ENCODE assay signal across 11 cellular contexts in the genomic region with DNA sequence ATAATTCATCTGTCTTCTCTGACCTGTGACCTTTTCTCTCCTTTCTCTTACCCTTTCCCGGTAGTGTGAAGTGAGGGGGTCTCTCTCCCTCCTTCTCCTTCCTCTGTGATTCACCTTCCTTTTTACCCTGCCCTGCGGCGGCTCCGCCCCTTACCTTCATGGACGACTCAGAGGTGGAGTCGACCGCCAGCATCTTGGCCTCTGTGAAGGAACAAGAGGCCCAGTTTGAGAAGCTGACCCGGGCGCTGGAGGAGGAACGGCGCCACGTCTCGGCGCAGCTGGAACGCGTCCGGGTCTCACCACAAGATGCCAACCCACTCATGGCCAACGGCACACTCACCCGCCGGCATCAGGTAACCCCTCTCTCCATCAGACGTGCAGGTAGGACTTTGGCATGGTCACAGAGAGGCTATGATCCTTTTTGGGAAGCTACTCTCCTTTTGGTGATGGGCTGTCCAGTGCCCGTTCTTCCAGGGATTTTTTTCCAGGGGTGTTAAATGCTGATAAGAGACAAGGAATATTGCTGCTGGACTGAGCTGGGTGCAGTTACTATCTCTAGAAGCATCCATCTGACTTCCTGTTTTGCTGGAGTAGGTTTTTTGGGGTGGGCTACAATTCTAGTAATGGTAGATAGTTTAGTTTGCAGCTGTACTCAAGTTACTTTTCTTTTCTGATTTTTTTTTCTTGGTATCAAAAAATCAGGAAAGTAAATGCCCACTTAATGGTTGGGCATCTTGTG. TPM values are rescaled to one million over a fixed set of nuclear protein-coding genes. Genes with fewer than 3 reads are reported as not detected.
A peak's percentile ranks its signal among the peaks of the same experiment; 100 is the strongest.
DNase-seq lines count a peak whose midpoint lies in the region; ATAC-seq, FAIRE-seq and TF ChIP-seq lines count a peak whose summit lies in the region.
"Had no signal": no experiment of that assay in that cellular context is flagged by ENCODE, and none has a peak within 500 bp of the region (broad histone marks: within the 10 kb centered on the region; RNA-seq: fewer than 3 reads in every experiment).

No MANE protein-coding gene starts in this region.

- H3K4me1 ChIP-seq in HCT116 (ENCODE audit: control insufficient read depth in 1 of 2, insufficient read depth in 2 of 2, low read length in 2 of 2) (peaks cover 52 to 70% of the 10 kb centered on the region in 2 experiments), mucosa of rectum (ENCODE audit: control insufficient read depth in 2 of 2, insufficient read depth in 2 of 2, low read length in 2 of 2) (peaks cover 57 to 66% of the 10 kb centered on the region in 2 donors)

- H3K9ac ChIP-seq in HCT116 (ENCODE audit: low read length) = no peak overlapping the region
- peak overlapping the region; percentile 42 to 57 for H3K9ac ChIP-seq in mucosa of rectum (ENCODE audit: low read depth in 1 of 2, low read length in 2 of 2)

- H3K27ac ChIP-seq in 22Rv1 (peak overlapping the region; percentile 73), HCT116 (ENCODE audit: low read depth, low read length) (no peak overlapping the region), mucosa of rectum (ENCODE audit: low read depth in 2 of 2, low read length in 2 of 2) (peak overlapping the region; percentile 82 to 96)

- H3K79me2 ChIP-seq in HCT116 (ENCODE audit: insufficient read depth, low read length) = peaks cover 98% of the 10 kb centered on the region

- no peak overlapping the region for H2AFZ ChIP-seq in HCT116 (ENCODE audit: low read depth, low read length, poor library complexity, severe bottlenecking)

- CTCF ChIA-PET in HCT116 (lab: Charles Lee) (no interaction called here), HEK293T (lab: Yijun Ruan, JAX) (no interaction called here)

- TF ChIP-seq CTCF in 22Rv1 (IDR thresholded peaks at IDR 0.05) (peak; percentile 27), HCT116 (IDR thresholded peaks at IDR 0.05 in 2 of 3, conservative IDR thresholded peaks at IDR 0.05 in 1 of 3; ENCODE audit: borderline replicate concordance in 1 of 3, insufficient read depth in 1 of 3, low read depth in 2 of 3, low read length in 2 of 3) (no peak)

- ATAC-seq in HCT116 (no peak), HG03139 (IDR thresholded peaks at IDR 0.05; ENCODE audit: unreplicated experiment) (no peak), HG03432 (IDR thresholded peaks at IDR 0.05; ENCODE audit: unreplicated experiment) (no peak)
- no peak for ATAC-seq in activated naive CD8-positive, alpha-beta T cell treated with anti-CD3 and anti-CD28 coated beads, Interleukin-2, amount 50 U/mL, for 24 hours

- intact Hi-C loops in HCT116 (cut with micrococcal nuclease) = no loop called here

- POLR2A ChIA-PET in HCT116 (lab: Charles Lee) (no interaction called here), HEK293T (lab: Yijun Ruan, JAX) (no interaction called here)

- no peaks in the 10 kb centered on the region for H3K9me2 ChIP-seq in HCT116 (ENCODE audit: insufficient read depth)

- H3K9me3 Mint-ChIP-seq in activated naive CD8-positive, alpha-beta T cell treated with anti-CD3 and anti-CD28 coated beads, Interleukin-2, amount 50 U/mL, for 24 hours = no peaks in the 10 kb centered on the region

- H3K36me3 ChIP-seq in HCT116 (ENCODE audit: control insufficient read depth in 1 of 2, insufficient read depth in 2 of 2, low read length in 2 of 2) (peaks cover 7 to 17% of the 10 kb centered on the region in 2 experiments; a peak in 2 of 4 replicates), mucosa of rectum (ENCODE audit: control insufficient read depth in 2 of 2, insufficient read depth in 2 of 2, low read length in 2 of 2) (peaks cover 17 to 20% of the 10 kb centered on the region in 2 donors)

- RAD21 ChIA-PET in HCT116 (lab: Charles Lee; ENCODE audit: low non-redundant PET in 1 of 2, low total read pairs in 2 of 2, uncharacterized antibody in 2 of 2, unreplicated experiment in 2 of 2) = no interaction called here

- H4K20me1 ChIP-seq in HCT116 (ENCODE audit: insufficient read depth) = no peaks in the 10 kb centered on the region

- no peak for TF ChIP-seq RAD21 in HCT116 (IDR thresholded peaks at IDR 0.05; ENCODE audit: low read depth)

- peaks cover 3% of the 10 kb centered on the region for H3K27me3 Mint-ChIP-seq in activated naive CD8-positive, alpha-beta T cell treated with anti-CD3 and anti-CD28 coated beads, Interleukin-2, amount 50 U/mL, for 24 hours

- H3K4me3 Mint-ChIP-seq in activated naive CD8-positive, alpha-beta T cell treated with anti-CD3 and anti-CD28 coated beads, Interleukin-2, amount 50 U/mL, for 24 hours = peak overlapping the region; percentile 70

- H3K27me3 ChIP-seq in HCT116 (ENCODE audit: insufficient read depth, low read length) = no peaks in the 10 kb centered on the region
- no peaks in the 10 kb centered on the region for H3K27me3 ChIP-seq in mucosa of rectum (ENCODE audit: control insufficient read depth in 2 of 2, insufficient read depth in 2 of 2, low read length in 2 of 2)

- FAIRE-seq in urothelium cell line (lab: Jason Lieb, UNC) = no peak

- peak overlapping the region; percentile 35 for H3K4me2 ChIP-seq in HCT116 (ENCODE audit: low read length)

- peak overlapping the region; percentile 92 for H3K27ac Mint-ChIP-seq in activated naive CD8-positive, alpha-beta T cell treated with anti-CD3 and anti-CD28 coated beads, Interleukin-2, amount 50 U/mL, for 24 hours

- no peak for TF ChIP-seq POLR2A in HCT116 (IDR thresholded peaks at IDR 0.05; ENCODE audit: borderline replicate concordance, extremely low read depth, insufficient read depth, insufficient read length)

- H3K4me1 Mint-ChIP-seq in activated naive CD8-positive, alpha-beta T cell treated with anti-CD3 and anti-CD28 coated beads, Interleukin-2, amount 50 U/mL, for 24 hours = peaks cover 39% of the 10 kb centered on the region

- H3K4me3 ChIP-seq in HCT116 (replicated peaks in 1 of 2; ENCODE audit: low read depth in 1 of 2, low read length in 2 of 2) (no peak overlapping the region), mucosa of rectum (ENCODE audit: low read length in 2 of 2) (peak overlapping the region; percentile 2 to 52)

- H3K36me3 Mint-ChIP-seq in activated naive CD8-positive, alpha-beta T cell treated with anti-CD3 and anti-CD28 coated beads, Interleukin-2, amount 50 U/mL, for 24 hours (ENCODE audit: low read depth) = peaks cover 8% of the 10 kb centered on the region

- BruUV-seq in HCT116 (replicated peaks; lab: Mats Ljungman, UMichigan) = no TSS peak

- no peaks in the 10 kb centered on the region for H3K9me3 ChIP-seq in HCT116 (ENCODE audit: control insufficient read depth in 1 of 2, insufficient read depth in 1 of 2, low read depth in 1 of 2, low read length in 2 of 2)
- H3K9me3 ChIP-seq in mucosa of rectum (ENCODE audit: control insufficient read depth in 2 of 2, low read length in 2 of 2) = no peaks in the 10 kb centered on the region
- H3K9me3 ChIP-seq: thoracic aorta had no signal

- DNase-seq in HCT116 (ENCODE audit: low read depth, low spot score) (no peak), HEK293T (ENCODE audit: extremely low spot score) (no peak), urothelium cell line (ENCODE audit: low spot score) (no peak)
- no peak for DNase-seq in activated naive CD8-positive, alpha-beta T cell treated with anti-CD3 and anti-CD28 coated beads, Interleukin-2, amount 50 U/mL, for 24 hours
- DNase-seq: NCI-H524 treated with DMSO at 0.1 percent for 48 hours, retina had no signal

TF ChIP-seq in HCT116, 20 proteins besides CTCF, POLR2A, EP300 and RAD21:
- no peak for TF ChIP-seq ZFX (IDR thresholded peaks at IDR 0.05)
- TF ChIP-seq CBX3 (IDR thresholded peaks at IDR 0.05; ENCODE audit: low read depth) = no peak
- TF ChIP-seq, protein P1, sequence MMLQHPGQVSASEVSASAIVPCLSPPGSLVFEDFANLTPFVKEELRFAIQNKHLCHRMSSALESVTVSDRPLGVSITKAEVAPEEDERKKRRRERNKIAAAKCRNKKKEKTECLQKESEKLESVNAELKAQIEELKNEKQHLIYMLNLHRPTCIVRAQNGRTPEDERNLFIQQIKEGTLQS (IDR thresholded peaks at IDR 0.05) = no peak
- no peak for TF ChIP-seq ELF1 (IDR thresholded peaks at IDR 0.05; ENCODE audit: borderline replicate concordance, low read depth)

TF ChIP-seq in HEK293T, 16 proteins besides CTCF, POLR2A, EP300 and RAD21:
- TF ChIP-seq L3MBTL2 (conservative IDR thresholded peaks at IDR 0.05) (no peak), ARNT (IDR thresholded peaks at IDR 0.05) (no peak), FOXA1 (IDR thresholded peaks at IDR 0.05) (no peak), NFRKB (IDR thresholded peaks at IDR 0.05) (no peak), ELF4 (IDR thresholded peaks at IDR 0.05) (no peak), SUZ12 (IDR thresholded peaks at IDR 0.05) (no peak), ZNF384 (IDR thresholded peaks at IDR 0.05) (no peak), FOXM1 (IDR thresholded peaks at IDR 0.05; ENCODE audit: borderline replicate concordance) (no peak), TARDBP (IDR thresholded peaks at IDR 0.05) (no peak)

RNA-seq across cellular contexts. Expression of a gene that starts 29.9 kb away (rescaled TPM):
- 157 TPM for total RNA-seq in HCT116 (2021; ENCODE audit: unreplicated experiment)
- 94.8 and 163 TPM in 2 replicates for polyA plus RNA-seq in HCT116 (2012)

RNA-seq across cellular contexts. Expression of a gene that starts 39.9 kb away (rescaled TPM):
- total RNA-seq in HCT116 (2021; ENCODE audit: unreplicated experiment) = not detected
- 0.09 and 0.11 TPM in 2 replicates for polyA plus RNA-seq in HCT116 (2012)
- total RNA-seq: thoracic aorta had no signal

RNA-seq across cellular contexts. Expression of a gene that starts 50.2 kb away (rescaled TPM):
- 194 TPM for total RNA-seq in HCT116 (2021; ENCODE audit: unreplicated experiment)
- 149 and 178 TPM in 2 replicates for polyA plus RNA-seq in HCT116 (2012)

Comparison
In these comparisons a context has a peak if more than half of its experiments do, and no peak if none do; other contexts are left out.
1. H3K4me3 ChIP-seq: peak in mucosa of rectum (2 of 2); none in HCT116 (0 of 2).